12 cellular contexts compared by ENCODE assay signal in the genomic region with DNA sequence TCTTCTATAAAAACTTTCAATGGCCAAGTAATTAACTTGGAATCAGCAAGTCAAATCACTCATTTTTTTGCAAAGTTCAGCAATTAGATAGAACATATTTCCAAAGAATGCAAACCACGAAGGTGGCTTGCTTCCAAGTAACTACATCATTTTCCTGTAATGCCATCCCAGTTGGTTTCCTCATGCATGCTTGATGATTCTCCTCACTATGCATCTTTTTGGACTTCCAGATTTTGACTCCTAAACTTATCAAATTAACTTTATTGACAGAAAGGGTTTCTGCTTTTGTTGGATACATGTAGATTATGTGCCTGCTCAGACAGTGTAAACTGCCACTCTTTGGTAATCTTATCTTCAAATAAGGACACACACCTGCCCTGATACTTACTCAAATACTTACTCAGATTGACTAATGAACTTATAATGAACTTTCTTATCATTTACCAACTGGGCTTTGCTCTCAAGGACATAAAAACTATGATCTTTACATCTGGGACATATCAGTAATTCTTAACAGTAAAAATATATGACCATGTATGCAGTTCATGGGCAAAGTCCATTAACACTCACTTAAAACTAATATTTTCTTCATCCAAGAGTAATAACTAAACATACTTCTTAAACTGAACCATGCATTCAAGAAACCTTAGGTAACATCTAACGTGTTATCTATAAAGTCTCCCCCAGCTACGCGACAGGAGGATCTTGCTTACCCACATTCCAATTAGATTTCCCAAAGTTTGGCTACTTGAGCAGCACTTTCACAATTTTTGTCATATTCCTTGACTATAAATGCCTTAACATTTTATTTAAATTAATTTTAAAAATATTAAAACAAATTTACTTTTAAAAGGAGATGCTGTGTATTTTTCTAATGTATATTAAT. TPM values are rescaled to one million over a fixed set of nuclear protein-coding genes. Genes with fewer than 3 reads are reported as not detected.
A peak's percentile ranks its signal among the peaks of the same experiment; 100 is the strongest.
DNase-seq lines count a peak whose midpoint lies in the region; ATAC-seq, FAIRE-seq and TF ChIP-seq lines count a peak whose summit lies in the region.
"Had no signal": no experiment of that assay in that cellular context is flagged by ENCODE, and none has a peak within 500 bp of the region (broad histone marks: within the 10 kb centered on the region; RNA-seq: fewer than 3 reads in every experiment).

No MANE protein-coding gene starts in this region.

- H3K9me3 ChIP-seq in SK-N-MC (ENCODE audit: low read depth, low read length): no peaks in the 10 kb centered on the region
- H3K9me3 ChIP-seq in small intestine (ENCODE audit: control insufficient read depth, low read depth): no peaks in the 10 kb centered on the region

- H3K27me3 ChIP-seq in small intestine (ENCODE audit: control insufficient read depth in 2 of 2, insufficient read depth in 2 of 2, low read length in 2 of 2): no peaks in the 10 kb centered on the region

- H3K36me3 ChIP-seq in SK-N-MC (ENCODE audit: insufficient read depth, low read length) (no peaks in the 10 kb centered on the region), small intestine (ENCODE audit: control insufficient read depth in 2 of 2, insufficient read depth in 2 of 2, low read length in 2 of 2) (peaks cover 0 to 2% of the 10 kb centered on the region in 2 donors)

- DNase-seq in GM04504 (ENCODE audit: low read depth): peak; percentile 87
- peak; percentile 77 for DNase-seq in SK-N-MC (ENCODE audit: low read depth, low spot score)
- DNase-seq in fibroblast of villous mesenchyme (ENCODE audit: low read depth): peak; percentile 89
- peak; percentile 75 for DNase-seq in small intestine
- no peak for DNase-seq in stimulated activated CD4-positive, alpha-beta T cell treated with anti-CD3 and anti-CD28 coated beads, Interleukin-12 subunit alpha, Interleukin-12 subunit beta, amount 100 ng/mL, for 4 hours
- DNase-seq in ureter (ENCODE audit: low spot score): no peak
- DNase-seq: activated effector memory CD4-positive, alpha-beta T cell treated with anti-CD3 and anti-CD28 coated beads, Interleukin-2, amount 50 U/mL, for 16 hours; DND-41 had no signal

- peak; percentile 39 for FAIRE-seq in small intestine (lab: Jason Lieb, UNC)

- 20 to 57% (median 28%) methylated on average over 4 of the region's 4 CpGs for WGBS in small intestine, 3 donors

- peaks cover 0 to 2% of the 10 kb centered on the region in 2 donors for H3K4me1 ChIP-seq in small intestine (ENCODE audit: control insufficient read depth in 2 of 2, insufficient read depth in 1 of 2, low read depth in 1 of 2, low read length in 1 of 2)

- no peak for ATAC-seq in HG03280 (IDR thresholded peaks at IDR 0.05; ENCODE audit: unreplicated experiment)
- ATAC-seq: Right ventricle myocardium inferior had no signal

- no peak overlapping the region for H3K9ac ChIP-seq in SK-N-MC (ENCODE audit: insufficient read length)

- H3K4me3 ChIP-seq in SK-N-MC (peak overlapping the region; percentile 30), fibroblast of villous mesenchyme (ENCODE audit: low read depth, low read length) (no peak overlapping the region), small intestine (ENCODE audit: low read depth in 1 of 2, low read length in 2 of 2) (no peak overlapping the region)
- H3K4me3 ChIP-seq: coronary artery had no signal

- TF ChIP-seq CTCF in fibroblast of villous mesenchyme (IDR thresholded peaks at IDR 0.05; ENCODE audit: insufficient read depth, low read depth, low read length): no peak

- H3K27ac ChIP-seq in SK-N-MC (peak overlapping the region; percentile 64; the same call in 1 of the 2 replicates), small intestine (ENCODE audit: low read depth in 1 of 2, low read length in 1 of 2) (no peak overlapping the region)
- H3K27ac ChIP-seq: coronary artery had no signal

RNA-seq across cellular contexts. Expression of gene IFNE, which starts 25.0 kb away (rescaled TPM):
- total RNA-seq in fibroblast of villous mesenchyme (1.7 and 2.3 TPM in 2 replicates), ureter (5.4 TPM)
- polyA plus RNA-seq in small intestine: 1 to 10 TPM in 2 of 3 donors, under 1 TPM in 1; 0.73 to 5.4 (median 1.9) TPM
- total RNA-seq: Right ventricle myocardium inferior, subcutaneous adipose tissue had no signal

Comparison
In these comparisons a context has a peak if more than half of its experiments do, and no peak if none do; other contexts are left out.
1. DNase-seq: peak in GM04504 (single experiment), SK-N-MC (single experiment), fibroblast of villous mesenchyme (single experiment) and small intestine (single experiment); none in stimulated activated CD4-positive, alpha-beta T cell treated with anti-CD3 and anti-CD28 coated beads, Interleukin-12 subunit alpha, Interleukin-12 subunit beta, amount 100 ng/mL, for 4 hours (single experiment) and ureter (single experiment).